ENCODE assay signal across 22 cellular contexts in genomic region chr20:21046413-21047070, GRCh38. TPM values are rescaled to one million over a fixed set of nuclear protein-coding genes. Genes with fewer than 3 reads are reported as not detected.
DNase-seq lines count a peak whose midpoint lies in the region; ATAC-seq and TF ChIP-seq lines count a peak whose summit lies in the region.
"Had no signal": no experiment of that assay in that cellular context is flagged by ENCODE, and none has a peak within 500 bp of the region (broad histone marks: within the 10 kb centered on the region; RNA-seq: fewer than 3 reads in every experiment).

No MANE protein-coding gene starts in this region.

- no peaks in the 10 kb centered on the region for H3K9me3 Mint-ChIP-seq in activated naive CD8-positive, alpha-beta T cell treated with anti-CD3 and anti-CD28 coated beads, Interleukin-2, amount 50 U/mL, for 24 hours
- no peaks in the 10 kb centered on the region for H3K9me3 Mint-ChIP-seq in activated naive CD8-positive, alpha-beta T cell treated with anti-CD3 and anti-CD28 coated beads for 36 hours
- H3K9me3 Mint-ChIP-seq in endodermal cell: no peaks in the 10 kb centered on the region
- H3K9me3 Mint-ChIP-seq: CD8-positive, alpha-beta T cell had no signal

- 76% methylated on average over 2 of the region's 2 CpGs; no CpG with 5 or more reads in 1 of the 2 experiments for WGBS in endodermal cell (ENCODE audit: insufficient coverage in 1 of 2, insufficient read length in 1 of 2), 2 experiments

- H3K27me3 Mint-ChIP-seq in activated naive CD8-positive, alpha-beta T cell treated with anti-CD3 and anti-CD28 coated beads, Interleukin-2, amount 50 U/mL, for 24 hours: peaks cover 12% of the 10 kb centered on the region
- H3K27me3 Mint-ChIP-seq in activated naive CD8-positive, alpha-beta T cell treated with anti-CD3 and anti-CD28 coated beads for 36 hours: peaks cover 13% of the 10 kb centered on the region
- no peaks in the 10 kb centered on the region for H3K27me3 Mint-ChIP-seq in endodermal cell (ENCODE audit: insufficient read depth)

- H3K4me1 Mint-ChIP-seq in activated naive CD8-positive, alpha-beta T cell treated with anti-CD3 and anti-CD28 coated beads, Interleukin-2, amount 50 U/mL, for 24 hours: no peaks in the 10 kb centered on the region
- H3K4me1 Mint-ChIP-seq in activated naive CD8-positive, alpha-beta T cell treated with anti-CD3 and anti-CD28 coated beads for 36 hours: no peaks in the 10 kb centered on the region
- H3K4me1 Mint-ChIP-seq in endodermal cell: peaks cover 13% of the 10 kb centered on the region

- H3K27ac Mint-ChIP-seq in activated naive CD8-positive, alpha-beta T cell treated with anti-CD3 and anti-CD28 coated beads, Interleukin-2, amount 50 U/mL, for 24 hours: no peak overlapping the region
- H3K27ac Mint-ChIP-seq in activated naive CD8-positive, alpha-beta T cell treated with anti-CD3 and anti-CD28 coated beads for 36 hours: no peak overlapping the region
- no peak overlapping the region for H3K27ac Mint-ChIP-seq in endodermal cell
- H3K27ac Mint-ChIP-seq: CD8-positive, alpha-beta T cell had no signal

- no peak for DNase-seq in activated naive CD8-positive, alpha-beta T cell treated with anti-CD3 and anti-CD28 coated beads, Interleukin-2, amount 50 U/mL, for 24 hours
- DNase-seq in activated naive CD8-positive, alpha-beta T cell treated with anti-CD3 and anti-CD28 coated beads for 36 hours: no peak
- peak; percentile 50 to 70 for DNase-seq in NCI-H526 (lab: John Stamatoyannopoulos, UW)
- peak; percentile 74 for DNase-seq in endodermal cell
- no peak for DNase-seq in GM13976 (ENCODE audit: low spot score)
- DNase-seq in SHP77 treated with DMSO at 0.1 percent for 48 hours (lab: John Stamatoyannopoulos, UW): no peak
- DNase-seq: CD8-positive, alpha-beta T cell; GOT3; HCEC 1CT; MG63; NCI-H1417 treated with DMSO at 0.1 percent for 48 hours; NCI-H2029; NCI-H345; NK-92 treated with Interleukin-12 subunit alpha and Interleukin-12 subunit beta, amount 100 ng/mL, for 24 hours had no signal

- no peak overlapping the region for H3K9ac ChIP-seq in endodermal cell (ENCODE audit: extremely low read depth, low read length, poor library complexity, severe bottlenecking)
- H3K9ac ChIP-seq: BLaER1 had no signal

- peak; percentile 26 for ATAC-seq in activated naive CD8-positive, alpha-beta T cell treated with anti-CD3 and anti-CD28 coated beads, Interleukin-2, amount 50 U/mL, for 24 hours
- no peak for ATAC-seq in GM18861 (IDR thresholded peaks at IDR 0.05; ENCODE audit: unreplicated experiment)
- ATAC-seq: CD8-positive, alpha-beta T cell; HepG2; K562 had no signal

- H3K36me3 Mint-ChIP-seq in activated naive CD8-positive, alpha-beta T cell treated with anti-CD3 and anti-CD28 coated beads, Interleukin-2, amount 50 U/mL, for 24 hours (ENCODE audit: low read depth): no peaks in the 10 kb centered on the region
- H3K36me3 Mint-ChIP-seq in activated naive CD8-positive, alpha-beta T cell treated with anti-CD3 and anti-CD28 coated beads for 36 hours: no peaks in the 10 kb centered on the region
- no peaks in the 10 kb centered on the region for H3K36me3 Mint-ChIP-seq in endodermal cell (ENCODE audit: low read depth)
- H3K36me3 Mint-ChIP-seq: CD8-positive, alpha-beta T cell had no signal

- H3K27me3 ChIP-seq in endodermal cell (ENCODE audit: control insufficient read depth, insufficient read depth, low read length, poor library complexity, severe bottlenecking): no peaks in the 10 kb centered on the region
- H3K27me3 ChIP-seq: BLaER1, MG63 had no signal

- no peak overlapping the region for H3K4me3 ChIP-seq in endodermal cell (ENCODE audit: low read length)
- H3K4me3 ChIP-seq: BLaER1, K562, MG63 had no signal

- H3K9me3 ChIP-seq in endodermal cell (ENCODE audit: control insufficient read depth, low read length): no peaks in the 10 kb centered on the region
- H3K9me3 ChIP-seq: MG63 had no signal

- TF ChIP-seq CTCF in endodermal cell (conservative IDR thresholded peaks at IDR 0.05) (no peak), GM13976 (IDR thresholded peaks at IDR 0.05; ENCODE audit: borderline replicate concordance, control extremely low read depth, extremely low read depth, insufficient read depth, missing control alignments) (no peak)

- H3K4me3 Mint-ChIP-seq in activated naive CD8-positive, alpha-beta T cell treated with anti-CD3 and anti-CD28 coated beads, Interleukin-2, amount 50 U/mL, for 24 hours: no peak overlapping the region
- no peak overlapping the region for H3K4me3 Mint-ChIP-seq in activated naive CD8-positive, alpha-beta T cell treated with anti-CD3 and anti-CD28 coated beads for 36 hours
- H3K4me3 Mint-ChIP-seq in endodermal cell: no peak overlapping the region
- H3K4me3 Mint-ChIP-seq: CD8-positive, alpha-beta T cell had no signal

- in situ Hi-C loops in GM13976 (cut with MboI; ENCODE audit: low sequenced_read_pairs, unreplicated experiment): no loop called here

- no peak overlapping the region for H3K27ac ChIP-seq in endodermal cell (ENCODE audit: low read depth, low read length)
- H3K27ac ChIP-seq: BLaER1, HL-60 had no signal

- no peaks in the 10 kb centered on the region for H3K36me3 ChIP-seq in endodermal cell (ENCODE audit: control insufficient read depth, insufficient read depth, low read length)
- H3K36me3 ChIP-seq: BLaER1, MG63 had no signal

- peaks cover 4% of the 10 kb centered on the region for H3K4me1 ChIP-seq in endodermal cell (ENCODE audit: control insufficient read depth, insufficient read depth, low read length)
- H3K4me1 ChIP-seq: BLaER1 had no signal

RNA-seq across cellular contexts. Expression of gene LINC00237, which starts 59.6 kb away (rescaled TPM):
- total RNA-seq in activated naive CD8-positive, alpha-beta T cell treated with anti-CD3 and anti-CD28 coated beads for 36 hours: not detected
- total RNA-seq in endodermal cell: 1 to 10 TPM in 1 of 2 donors, not detected in 1; 2.0 TPM
- not detected for polyA plus RNA-seq in endodermal cell (2013, experiment 1 of 2)
- not detected for polyA plus RNA-seq in endodermal cell (2013, experiment 2 of 2)
- total RNA-seq: CD8-positive, alpha-beta T cell; Daoy; HepG2; HT-29; K562; LHCN-M2 had no signal
- polyA plus RNA-seq: HepG2, K562 had no signal

Comparison
In these comparisons a context has a peak if more than half of its experiments do, and no peak if none do; other contexts are left out.
1. DNase-seq: peak in NCI-H526 (2 of 2) and endodermal cell (single experiment); none in activated naive CD8-positive, alpha-beta T cell treated with anti-CD3 and anti-CD28 coated beads, Interleukin-2, amount 50 U/mL, for 24 hours (single experiment), activated naive CD8-positive, alpha-beta T cell treated with anti-CD3 and anti-CD28 coated beads for 36 hours (single experiment), GM13976 (single experiment) and SHP77 treated with DMSO at 0.1 percent for 48 hours (single experiment).